ENCODE assay signal across 8 cellular contexts in the genomic region with DNA sequence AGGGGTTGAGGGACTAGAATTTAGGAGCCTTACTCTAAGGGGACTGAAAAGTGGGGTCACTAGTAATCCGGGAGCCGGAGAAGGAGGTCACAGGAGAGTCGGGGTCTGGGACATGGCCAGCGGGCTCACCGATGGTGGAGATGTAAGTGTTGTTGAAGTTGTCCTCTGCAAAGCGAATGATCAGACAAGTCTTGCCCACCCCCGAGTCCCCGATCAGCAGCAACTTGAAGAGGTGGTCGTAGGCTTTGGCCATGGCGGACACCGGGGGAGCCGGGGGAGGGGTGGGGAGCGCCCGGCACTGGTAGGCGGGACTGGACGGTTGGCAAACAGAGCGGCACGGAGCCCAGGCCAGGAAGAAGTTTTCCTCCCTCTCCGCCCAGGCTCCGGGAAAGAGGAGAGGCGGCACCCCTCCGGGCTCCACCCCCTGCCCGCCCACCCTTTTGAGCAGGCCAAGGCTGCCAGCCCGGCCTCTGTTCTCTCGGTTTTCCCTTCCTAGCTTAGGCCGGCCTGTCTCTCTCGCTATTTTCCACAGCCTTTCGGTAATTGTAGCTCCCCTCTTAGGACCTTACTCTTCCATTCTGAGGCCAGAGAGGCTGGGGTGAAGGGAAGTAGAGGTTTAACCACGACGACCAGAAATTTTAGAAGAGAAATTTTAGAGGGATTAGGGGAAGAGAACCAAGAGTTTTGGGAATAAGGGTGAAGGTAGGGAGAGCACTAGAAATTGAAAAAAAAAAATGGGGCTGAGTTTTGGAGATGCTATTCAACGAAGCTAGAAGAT. TPM values are rescaled to one million over a fixed set of nuclear protein-coding genes. Genes with fewer than 3 reads are reported as not detected.
DNase-seq lines count a peak whose midpoint lies in the region; ATAC-seq and TF ChIP-seq lines count a peak whose summit lies in the region.

RAB13 (minus strand) TSS at position 356 of the 778 bp plus-strand sequence; CDS start at position 253, 103 bp downstream.

- peaks cover 4% of the 10 kb centered on the region for H3K27me3 Mint-ChIP-seq in activated naive CD8-positive, alpha-beta T cell treated with anti-CD3 and anti-CD28 coated beads for 36 hours
- H3K27me3 Mint-ChIP-seq in neural crest cell (ENCODE audit: low read depth) = no peaks in the 10 kb centered on the region

- peaks cover 12% of the 10 kb centered on the region for H3K36me3 Mint-ChIP-seq in activated naive CD8-positive, alpha-beta T cell treated with anti-CD3 and anti-CD28 coated beads for 36 hours
- peaks cover 15% of the 10 kb centered on the region for H3K36me3 Mint-ChIP-seq in neural crest cell (ENCODE audit: low read depth)

- H3K27ac Mint-ChIP-seq in activated naive CD8-positive, alpha-beta T cell treated with anti-CD3 and anti-CD28 coated beads for 36 hours = peak within 1 kb of the TSS; percentile 96
- H3K27ac Mint-ChIP-seq in neural crest cell (ENCODE audit: unreplicated experiment) = peak within 1 kb of the TSS; percentile 98

- no peak for ATAC-seq in GM18498 (IDR thresholded peaks at IDR 0.05; ENCODE audit: unreplicated experiment)

- peak within 1 kb of the TSS; percentile 79 for H3K4me3 ChIP-seq in GM08714 (ENCODE audit: low read length)

- H3K4me1 Mint-ChIP-seq in activated naive CD8-positive, alpha-beta T cell treated with anti-CD3 and anti-CD28 coated beads for 36 hours = peaks cover 34% of the 10 kb centered on the region
- H3K4me1 Mint-ChIP-seq in neural crest cell = peaks cover 41% of the 10 kb centered on the region

- DNase-seq in A172 (ENCODE audit: low spot score) (peak; percentile 87), NCI-H2196 treated with DMSO at 0.1 percent for 48 hours (lab: John Stamatoyannopoulos, UW; ENCODE audit: unreplicated experiment) (peak; percentile 70), germinal center (ENCODE audit: low spot score) (peak; percentile 54), neural crest cell (ENCODE audit: low read depth, low spot score) (peak; percentile 64), NCI-H187 treated with DMSO at 0.1 percent for 48 hours (lab: John Stamatoyannopoulos, UW) (no peak)
- DNase-seq in activated naive CD8-positive, alpha-beta T cell treated with anti-CD3 and anti-CD28 coated beads for 36 hours = no peak

- no peaks in the 10 kb centered on the region for H3K9me3 Mint-ChIP-seq in activated naive CD8-positive, alpha-beta T cell treated with anti-CD3 and anti-CD28 coated beads for 36 hours
- peaks cover 4% of the 10 kb centered on the region for H3K9me3 Mint-ChIP-seq in neural crest cell

- TF ChIP-seq CTCF in neural crest cell (conservative IDR thresholded peaks at IDR 0.05) = no peak

- H3K4me3 Mint-ChIP-seq in activated naive CD8-positive, alpha-beta T cell treated with anti-CD3 and anti-CD28 coated beads for 36 hours = peak within 1 kb of the TSS; percentile 92
- H3K4me3 Mint-ChIP-seq in neural crest cell = peak within 1 kb of the TSS; percentile 98

RNA-seq across cellular contexts. Expression of gene RAB13, which starts in this region (rescaled TPM):
- total RNA-seq in A172 (2014; rRNA removed; shearing (Covaris generic)) = 36.6 and 41.3 TPM in 2 replicates
- total RNA-seq in activated naive CD8-positive, alpha-beta T cell treated with anti-CD3 and anti-CD28 coated beads for 36 hours = 10 to 100 TPM; 48.7 to 53.5 TPM
- 90.9 and 91.5 TPM in 2 replicates for total RNA-seq in neural crest cell

Comparison
In these comparisons a context has a peak if more than half of its experiments do, and no peak if none do; other contexts are left out.
1. DNase-seq: peak in A172 (single experiment), NCI-H2196 treated with DMSO at 0.1 percent for 48 hours (single experiment), germinal center (single experiment) and neural crest cell (single experiment); none in activated naive CD8-positive, alpha-beta T cell treated with anti-CD3 and anti-CD28 coated beads for 36 hours (single experiment) and NCI-H187 treated with DMSO at 0.1 percent for 48 hours (single experiment).